Comparison of ENCODE assay signal across 20 cellular contexts in the genomic region with DNA sequence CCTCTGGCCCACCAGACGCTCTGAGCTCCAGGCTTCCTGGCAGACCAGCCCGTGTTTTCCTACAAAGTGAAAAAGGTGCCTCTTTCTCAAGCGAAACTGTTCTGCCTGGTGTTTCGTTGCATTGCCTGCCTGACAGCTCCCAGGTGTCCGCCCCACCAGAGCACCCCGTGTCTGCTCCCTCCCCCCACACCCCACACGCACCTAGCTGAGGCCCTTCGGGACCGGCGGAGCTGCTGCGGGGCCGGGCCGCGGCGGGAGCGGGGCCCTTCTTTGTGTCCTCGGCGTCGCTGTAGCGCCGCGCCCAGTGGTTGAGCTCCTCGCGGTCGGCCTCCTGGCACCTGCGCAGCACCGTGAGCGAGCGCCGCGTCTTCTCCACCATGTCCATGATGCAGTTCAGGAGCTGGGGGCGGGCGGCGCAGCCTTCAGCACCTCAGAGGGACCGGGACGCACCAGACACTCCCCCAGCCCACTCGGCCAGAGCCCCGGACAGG. TPM values are rescaled to one million over a fixed set of nuclear protein-coding genes. Genes with fewer than 3 reads are reported as not detected.
DNase-seq lines count a peak whose midpoint lies in the region; ATAC-seq, FAIRE-seq and TF ChIP-seq lines count a peak whose summit lies in the region.
"Had no signal": no experiment of that assay in that cellular context is flagged by ENCODE, and none has a peak within 500 bp of the region (broad histone marks: within the 10 kb centered on the region; RNA-seq: fewer than 3 reads in every experiment).

No MANE protein-coding gene starts in this region.

- no peak for TF ChIP-seq EP300 in A549 (IDR thresholded peaks at IDR 0.05)

- TF ChIP-seq RAD21 in A549 (conservative IDR thresholded peaks at IDR 0.05 in 1 of 2, IDR thresholded peaks at IDR 0.05 in 1 of 2) = no peak

- H3K18ac ChIP-seq in mesendoderm (ENCODE audit: low read length) = no peak overlapping the region

- no peak overlapping the region for H4K8ac ChIP-seq in mesendoderm (ENCODE audit: low read depth, low read length)

- H3K36me3 ChIP-seq in NT2/D1 (ENCODE audit: insufficient read depth, insufficient read length, low read length) (no peaks in the 10 kb centered on the region), esophagus (ENCODE audit: control insufficient read depth in 2 of 2, insufficient read depth in 2 of 2, low read length in 1 of 2) (peaks cover 0 to 11% of the 10 kb centered on the region in 2 donors), mesendoderm (ENCODE audit: control insufficient read depth, insufficient read depth, low read length) (no peaks in the 10 kb centered on the region)
- H3K36me3 ChIP-seq: uterus had no signal

- no peak overlapping the region for H2AK5ac ChIP-seq in mesendoderm (ENCODE audit: low read length)

- no peak overlapping the region for H3K4ac ChIP-seq in mesendoderm (ENCODE audit: low read depth, low read length)

- H3K79me2 ChIP-seq in mesendoderm (ENCODE audit: control insufficient read depth, insufficient read depth, low read length) = no peaks in the 10 kb centered on the region

- POLR2A ChIA-PET in A549 (lab: Yijun Ruan, JAX) = no interaction called here

- H3K56ac ChIP-seq in mesendoderm (ENCODE audit: low read length) = peak overlapping the region; percentile 34

- H4K5ac ChIP-seq in mesendoderm (ENCODE audit: low read length) = no peak overlapping the region

- no peak for TF ChIP-seq CTCF in A549 (IDR thresholded peaks at IDR 0.05)

- TF ChIP-seq POLR2A in A549 (IDR thresholded peaks at IDR 0.05; ENCODE audit: low read length) = no peak

- H3K9ac ChIP-seq in NT2/D1 (ENCODE audit: insufficient read length, low read depth) (peak overlapping the region; percentile 50), mesendoderm (ENCODE audit: low read length) (no peak overlapping the region)

- H3K9me3 ChIP-seq in A549 (no peaks in the 10 kb centered on the region), NT2/D1 (ENCODE audit: insufficient read depth, low read length) (no peaks in the 10 kb centered on the region), esophagus (ENCODE audit: control insufficient read depth in 2 of 2, insufficient read depth in 1 of 2, low read depth in 1 of 2, low read length in 1 of 2) (peaks cover 0 to 5% of the 10 kb centered on the region in 2 donors)
- H3K9me3 ChIP-seq: esophagus muscularis mucosa, neutrophil, uterus had no signal

- H3K4me3 ChIP-seq in A549 (no peak overlapping the region), NT2/D1 (ENCODE audit: insufficient read length, low read depth) (no peak overlapping the region), esophagus (ENCODE audit: low read depth in 1 of 2, low read length in 2 of 2) (peak overlapping the region; percentile 9 to 12), mesendoderm (ENCODE audit: low read length) (no peak overlapping the region)
- H3K4me3 ChIP-seq: uterus had no signal

- 43% methylated on average over 14 of the region's 38 CpGs for WGBS in A549 (ENCODE audit: missing lambda C conversion rate)
- 38 to 41% methylated on average over 36 to 38 of the region's 38 CpGs for WGBS in esophagus, 2 donors
- WGBS in mesendoderm (ENCODE audit: extremely low coverage, insufficient coverage, low lambda C conversion rate) = no CpG with 5 or more reads among the region's 38 CpGs

- CTCF ChIA-PET in A549 (lab: Yijun Ruan, JAX) = interaction anchor here (1.4 kb wide), 1 partner anchor 10 kb away, joined by 3 read pairs; no protein-coding TSS in a partner anchor

- FAIRE-seq in A549 (lab: Jason Lieb, UNC) = no peak

- H3K23ac ChIP-seq in mesendoderm (ENCODE audit: low read length) = peak overlapping the region; percentile 45

- DNase-seq in A549 (ENCODE audit: low read depth in 1 of 2, low spot score in 1 of 2) = no peak
- no peak for DNase-seq in NT2/D1 (ENCODE audit: low read depth, low spot score)
- peak; percentile 16 for DNase-seq in mesendoderm
- DNase-seq in activated T-cell treated with anti-CD3 and anti-CD28 coated beads, Interleukin-2, amount 50 U/mL, for 1 hour = no peak
- DNase-seq in activated CD4-positive, alpha-beta T cell treated with anti-CD3 and anti-CD28 coated beads for 48 hours = no peak
- DNase-seq: ACHN; activated CD4-positive, alpha-beta memory T cell treated with anti-CD3 and anti-CD28 coated beads, Interleukin-2, amount 10 ng/mL, durations not matched to agents 7 days and 5 days; activated naive CD4-positive, alpha-beta T cell treated with Interleukin-2 at 50 U/mL for 16 hours; activated T-cell treated with anti-CD3 and anti-CD28 coated beads, Interleukin-2, amount 50 U/mL, for 24 hours; left cardiac atrium; NCI-H2107; NCI-H526; substantia nigra; uterus had no signal

- peaks cover 7% of the 10 kb centered on the region; the same call in 2 of the 3 replicates for H3K4me1 ChIP-seq in A549
- H3K4me1 ChIP-seq in NT2/D1 (ENCODE audit: insufficient read depth, insufficient read length) = peaks cover 27% of the 10 kb centered on the region
- H3K4me1 ChIP-seq in esophagus (ENCODE audit: control insufficient read depth in 2 of 2, insufficient read depth in 2 of 2, low read length in 1 of 2) = peaks cover 0 to 32% of the 10 kb centered on the region in 2 donors
- no peaks in the 10 kb centered on the region for H3K4me1 ChIP-seq in mesendoderm (ENCODE audit: control insufficient read depth, low read depth, low read length)
- H3K4me1 ChIP-seq: uterus had no signal

- H3K27ac ChIP-seq in A549 = no peak overlapping the region
- H3K27ac ChIP-seq in esophagus (ENCODE audit: low read depth in 2 of 2, low read length in 1 of 2) = no peak overlapping the region
- H3K27ac ChIP-seq in mesendoderm (ENCODE audit: low read depth, low read length) = no peak overlapping the region
- H3K27ac ChIP-seq: C4-2B, esophagus muscularis mucosa, neutrophil, uterus had no signal

- peak in 1 of 2 experiments; percentile 12; a peak in 2 of 6 replicates for ATAC-seq in A549
- no peak for ATAC-seq in GM18870 (IDR thresholded peaks at IDR 0.05; ENCODE audit: unreplicated experiment)
- no peak for ATAC-seq in GM21619 (IDR thresholded peaks at IDR 0.05; ENCODE audit: unreplicated experiment)
- ATAC-seq: left cardiac atrium had no signal

- H2BK5ac ChIP-seq in mesendoderm (ENCODE audit: low read length) = no peak overlapping the region

- no peaks in the 10 kb centered on the region for H3K79me1 ChIP-seq in mesendoderm (ENCODE audit: low read length)

- H3K4me2 ChIP-seq in A549 (peak overlapping the region; percentile 24; the same call in 2 of the 3 replicates), mesendoderm (ENCODE audit: low read length) (peak overlapping the region; percentile 9)

- H3K27me3 ChIP-seq in NT2/D1 (ENCODE audit: insufficient read depth, insufficient read length) (no peaks in the 10 kb centered on the region), esophagus (ENCODE audit: control insufficient read depth in 1 of 2, insufficient read depth in 2 of 2, low read length in 2 of 2) (no peaks in the 10 kb centered on the region), mesendoderm (ENCODE audit: insufficient read depth, low read length, poor library complexity) (no peaks in the 10 kb centered on the region)
- H3K27me3 ChIP-seq: neutrophil, uterus had no signal

- no peak overlapping the region for H2BK120ac ChIP-seq in mesendoderm (ENCODE audit: low read depth, low read length)

- no peak overlapping the region for H2BK15ac ChIP-seq in mesendoderm (replicated peaks; ENCODE audit: low read depth)

TF ChIP-seq in A549, 52 proteins besides CTCF, POLR2A, EP300 and RAD21 (continues in another document):
- TF ChIP-seq CHD2 (IDR thresholded peaks at IDR 0.05; ENCODE audit: low read length, partially characterized antibody) = no peak
- no peak for TF ChIP-seq GATA3 (IDR thresholded peaks at IDR 0.05; ENCODE audit: borderline replicate concordance)
- no peak for TF ChIP-seq RARB (CRISPR knock-in tag; IDR thresholded peaks at IDR 0.05)
- TF ChIP-seq CBX8 (IDR thresholded peaks at IDR 0.05) = no peak
- TF ChIP-seq CHD4 (IDR thresholded peaks at IDR 0.05; ENCODE audit: borderline replicate concordance) = no peak
- no peak for TF ChIP-seq CEBPB (IDR thresholded peaks at IDR 0.05)
- TF ChIP-seq FOSB (CRISPR knock-in tag; IDR thresholded peaks at IDR 0.05) = no peak
- no peak for TF ChIP-seq POLR2AphosphoS2 (conservative IDR thresholded peaks at IDR 0.05; ENCODE audit: low read length)
- TF ChIP-seq MAFK (IDR thresholded peaks at IDR 0.05; ENCODE audit: partially characterized antibody) = no peak
- TF ChIP-seq, protein P1, sequence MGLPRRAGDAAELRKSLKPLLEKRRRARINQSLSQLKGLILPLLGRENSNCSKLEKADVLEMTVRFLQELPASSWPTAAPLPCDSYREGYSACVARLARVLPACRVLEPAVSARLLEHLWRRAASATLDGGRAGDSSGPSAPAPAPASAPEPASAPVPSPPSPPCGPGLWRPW (IDR thresholded peaks at IDR 0.05) = no peak
- TF ChIP-seq RFX5 (IDR thresholded peaks at IDR 0.05) = no peak
- TF ChIP-seq HOXB13 (CRISPR knock-in tag; IDR thresholded peaks at IDR 0.05; ENCODE audit: low read depth) = no peak
- TF ChIP-seq JUN (IDR thresholded peaks at IDR 0.05) = no peak
- no peak for TF ChIP-seq HOXA7 (CRISPR knock-in tag; IDR thresholded peaks at IDR 0.05)

RNA-seq across cellular contexts. Expression of a gene that starts 14.7 kb away (rescaled TPM):
- polyA plus RNA-seq in A549 (2011; rRNA removed) (not detected in 2 replicates), A549 (2017; fragmentation: RNase III; extraction: RNeasy Plus Mini Kit Qiagen cat#74134 plus additional on column Dnase treatment) (not detected in 3 replicates), esophagus (under 1 TPM; 0.04 to 0.14 TPM)
- not detected in 2 replicates for polyA plus RNA-seq in A549 (2012; cell fraction: cytosol; rRNA removed)
- 0.17 TPM in 1 of 2 replicates, not detected in the other for polyA plus RNA-seq in A549 (2012; cell fraction: nucleus; rRNA removed)
- not detected in 2 replicates for polyA minus RNA-seq in A549 (2011; rRNA and poly(A)+ RNA removed)
- not detected for polyA plus RNA-seq in mesendoderm (2013, experiment 1 of 2)
- not detected for polyA plus RNA-seq in mesendoderm (2013, experiment 2 of 2)

RNA-seq across cellular contexts. Expression of a gene that starts 24.2 kb away (rescaled TPM):
- polyA plus RNA-seq in A549 (2011; rRNA removed) (70.3 and 77.0 TPM in 2 replicates), A549 (2017; fragmentation: RNase III; extraction: RNeasy Plus Mini Kit Qiagen cat#74134 plus additional on column Dnase treatment) (69.4 to 80.2 TPM (median 77.5 TPM) in 3 replicates), esophagus (10 to 100 TPM; 42.8 to 44.1 TPM)
- 81.5 and 101 TPM in 2 replicates for polyA plus RNA-seq in A549 (2012; cell fraction: cytosol; rRNA removed)
- polyA plus RNA-seq in A549 (2012; cell fraction: nucleus; rRNA removed) = 63.1 and 63.3 TPM in 2 replicates
- 28.6 and 47.8 TPM in 2 replicates for polyA minus RNA-seq in A549 (2011; rRNA and poly(A)+ RNA removed)
- polyA plus RNA-seq in mesendoderm (2013, experiment 1 of 2) = 108 TPM
- 109 TPM for polyA plus RNA-seq in mesendoderm (2013, experiment 2 of 2)

RNA-seq across cellular contexts. Expression of a gene that starts 24.4 kb away (rescaled TPM):
- 7.0 and 14.7 TPM in 2 replicates for polyA plus RNA-seq in A549 (2011; rRNA removed)
- 17.3 and 22.2 TPM in 2 replicates for polyA plus RNA-seq in A549 (2012; cell fraction: cytosol; rRNA removed)
- polyA plus RNA-seq in A549 (2012; cell fraction: nucleus; rRNA removed) = 38.9 and 41.1 TPM in 2 replicates
- 27.9 to 31.2 TPM (median 29.9 TPM) in 3 replicates for polyA plus RNA-seq in A549 (2017; fragmentation: RNase III; extraction: RNeasy Plus Mini Kit Qiagen cat#74134 plus additional on column Dnase treatment)
- polyA minus RNA-seq in A549 (2011; rRNA and poly(A)+ RNA removed) = 9.8 and 10.2 TPM in 2 replicates
- 10 to 100 TPM; 10.7 to 20.4 TPM for polyA plus RNA-seq in esophagus
- polyA plus RNA-seq in mesendoderm (2013, experiment 1 of 2) = 8.9 TPM
- 8.8 TPM for polyA plus RNA-seq in mesendoderm (2013, experiment 2 of 2)

Comparison
In these comparisons a context has a peak if more than half of its experiments do, and no peak if none do; other contexts are left out.
1. H3K4me3 ChIP-seq: peak in esophagus (2 of 2); none in A549 (single experiment), NT2/D1 (single experiment) and mesendoderm (single experiment).